In genomic region chr22:45740236-45740635, GRCh38 we compare ENCODE assay signal across 18 cellular contexts.
"Had no signal": no experiment of that assay in that cellular context is flagged by ENCODE, and none has a peak within 500 bp of the region (broad histone marks: within the 10 kb centered on the region; RNA-seq: fewer than 3 reads in every experiment).

No MANE protein-coding gene starts in this region.

- DNase-seq: activated CD4-positive, alpha-beta T cell treated with anti-CD3 and anti-CD28 coated beads for 1 hour; activated CD8-positive, alpha-beta memory T cell treated with anti-CD3 and anti-CD28 coated beads, Interleukin-2, amount 10 ng/mL, durations not matched to agents 7 days and 5 days; activated CD8-positive, alpha-beta T cell treated with anti-CD3 and anti-CD28 coated beads, Interleukin-2, amount 10 ng/mL, durations not matched to agents 7 days and 5 days; activated T-cell treated with anti-CD3 and anti-CD28 coated beads, Interleukin-2, amount 50 U/mL, for 48 hours; aorta; caudate nucleus; endodermal cell; foreskin fibroblast; heart left ventricle; left ventricle myocardium inferior; mucosa of descending colon; posterior cingulate gyrus; right cardiac atrium; stimulated activated CD4-positive, alpha-beta T cell treated with anti-CD3 and anti-CD28 coated beads, Interleukin-4, amount 100 ng/mL, for 1 hour; T-helper 9 cell; uterus had no signal

- H3K9me3 ChIP-seq: left ventricle myocardium inferior, mucosa of descending colon, thoracic aorta, uterus had no signal

- H3K36me3 ChIP-seq: uterus had no signal

- H3K4me1 ChIP-seq: uterus had no signal

- H3K4me3 ChIP-seq: heart left ventricle, left ventricle myocardium inferior, lung, mucosa of descending colon, thoracic aorta, uterus had no signal

- H3K27ac ChIP-seq: heart left ventricle, left ventricle myocardium inferior, thoracic aorta, uterus had no signal

- H3K27me3 ChIP-seq: heart left ventricle, uterus had no signal
